ENCODE assay signal across 38 cellular contexts in genomic region chr17:72794152-72794551, GRCh38.
"Had no signal": no experiment of that assay in that cellular context is flagged by ENCODE, and none has a peak within 500 bp of the region (broad histone marks: within the 10 kb centered on the region; RNA-seq: fewer than 3 reads in every experiment).

No MANE protein-coding gene starts in this region.

- H3K4me3 ChIP-seq: adrenal gland, body of pancreas, breast epithelium had no signal

- FAIRE-seq: astrocyte, TTC549 had no signal

- H3K4me1 ChIP-seq: adrenal gland, body of pancreas, breast epithelium had no signal

- ATAC-seq: activated CD8-positive, alpha-beta T cell treated with anti-CD3 and anti-CD28 coated beads for 36 hours; activated naive CD4-positive, alpha-beta T cell treated with anti-CD3 and anti-CD28 coated beads, Interleukin-2, amount 50 U/mL, for 72 hours; activated T-cell treated with anti-CD3 and anti-CD28 coated beads, Interleukin-2, amount 50 U/mL, for 4 hours; activated T-cell treated with anti-CD3 and anti-CD28 coated beads, Interleukin-2, amount 50 U/mL, for 72 hours; activated T-helper 17 cell treated with anti-CD3 and anti-CD28 coated beads, Interleukin-2, amount 50 U/mL, for 72 hours; body of pancreas had no signal

- H3K27me3 Mint-ChIP-seq: activated B cell treated with CpG ODN at 0.5 μM for 24 hours; activated CD4-positive, alpha-beta memory T cell treated with anti-CD3 and anti-CD28 coated beads for 36 hours; activated CD4-positive, alpha-beta T cell treated with anti-CD3 and anti-CD28 coated beads, Interleukin-2, amount 10 ng/mL, durations not matched to agents 24 days and 14 days; activated CD8-positive, alpha-beta T cell treated with anti-CD3 and anti-CD28 coated beads for 36 hours; activated naive CD8-positive, alpha-beta T cell treated with anti-CD3 and anti-CD28 coated beads for 36 hours; activated T-helper 17 cell treated with anti-CD3 and anti-CD28 coated beads, Interleukin-2, amount 50 U/mL, for 72 hours had no signal

- DNase-seq: activated B cell treated with CpG ODN at 0.5 μM for 24 hours; activated CD4-positive, alpha-beta memory T cell treated with anti-CD3 and anti-CD28 coated beads for 36 hours; activated CD4-positive, alpha-beta T cell treated with anti-CD3 and anti-CD28 coated beads for 4 hours; activated CD4-positive, alpha-beta T cell treated with anti-CD3 and anti-CD28 coated beads, Interleukin-2, amount 10 ng/mL, durations not matched to agents 24 days and 14 days; activated CD4-positive, alpha-beta T cell treated with anti-CD3 and anti-CD28 coated beads, Interleukin-2, amount 50 U/mL, for 1 hour; activated CD4-positive, alpha-beta T cell treated with anti-CD3 and anti-CD28 coated beads, Interleukin-2, amount 50 U/mL, for 4 hours; activated CD4-positive, CD25-positive, alpha-beta regulatory T cell treated with anti-CD3 and anti-CD28 coated beads, Interleukin-2, amount 50 U/mL, for 72 hours; activated CD8-positive, alpha-beta memory T cell treated with anti-CD3 and anti-CD28 coated beads, Interleukin-2, amount 50 U/mL, for 4 hours; activated CD8-positive, alpha-beta T cell treated with anti-CD3 and anti-CD28 coated beads for 36 hours; activated effector memory CD4-positive, alpha-beta T cell treated with anti-CD3 and anti-CD28 coated beads, Interleukin-2, amount 50 U/mL, for 16 hours; activated gamma-delta T cell treated with Interleukin-2 at 50 U/mL for 16 hours; activated naive CD4-positive, alpha-beta T cell; activated naive CD4-positive, alpha-beta T cell treated with anti-CD3 and anti-CD28 coated beads for 36 hours; activated naive CD4-positive, alpha-beta T cell treated with anti-CD3 and anti-CD28 coated beads, Interleukin-2, amount 50 U/mL, for 16 hours; activated naive CD8-positive, alpha-beta T cell treated with anti-CD3 and anti-CD28 coated beads for 36 hours; activated T-cell treated with anti-CD3 and anti-CD28 coated beads for 4 hours; activated T-cell treated with anti-CD3 and anti-CD28 coated beads, Interleukin-2, amount 50 U/mL, for 1 hour; activated T-cell treated with anti-CD3 and anti-CD28 coated beads, Interleukin-2, amount 50 U/mL, for 4 hours; activated T-cell treated with anti-CD3 and anti-CD28 coated beads, Interleukin-2, amount 50 U/mL, for 72 hours; adrenal gland; amniotic stem cell; aorta; body of pancreas; brain microvascular endothelial cell; central memory CD4-positive, alpha-beta T cell; cerebellar nuclear complex; T-helper 1 cell; T-helper 2 cell; T-helper 9 cell had no signal

- H3K36me3 ChIP-seq: adrenal gland, brain microvascular endothelial cell, breast epithelium had no signal

- H3K4me1 Mint-ChIP-seq: activated B cell treated with CpG ODN at 0.5 μM for 24 hours; activated CD4-positive, alpha-beta T cell treated with anti-CD3 and anti-CD28 coated beads, Interleukin-2, amount 10 ng/mL, durations not matched to agents 24 days and 14 days; activated naive CD8-positive, alpha-beta T cell treated with anti-CD3 and anti-CD28 coated beads for 36 hours; activated T-helper 17 cell treated with anti-CD3 and anti-CD28 coated beads, Interleukin-2, amount 50 U/mL, for 72 hours had no signal

- H3K27ac ChIP-seq: adrenal gland, body of pancreas, brain microvascular endothelial cell, breast epithelium, VCaP had no signal

- H3K9me3 ChIP-seq: adrenal gland, body of pancreas had no signal

- H3K27me3 ChIP-seq: adrenal gland, body of pancreas, brain microvascular endothelial cell, breast epithelium had no signal

- H3K4me3 Mint-ChIP-seq: activated B cell treated with CpG ODN at 0.5 μM for 24 hours; activated CD4-positive, alpha-beta memory T cell treated with anti-CD3 and anti-CD28 coated beads for 36 hours; activated CD4-positive, alpha-beta T cell treated with anti-CD3 and anti-CD28 coated beads, Interleukin-2, amount 10 ng/mL, durations not matched to agents 24 days and 14 days; activated CD8-positive, alpha-beta T cell treated with anti-CD3 and anti-CD28 coated beads for 36 hours; activated naive CD4-positive, alpha-beta T cell treated with anti-CD3 and anti-CD28 coated beads for 36 hours; activated naive CD8-positive, alpha-beta T cell treated with anti-CD3 and anti-CD28 coated beads for 36 hours; activated T-cell treated with anti-CD3 and anti-CD28 coated beads, Interleukin-2, amount 50 U/mL, for 4 hours; activated T-cell treated with anti-CD3 and anti-CD28 coated beads, Interleukin-2, amount 50 U/mL, for 72 hours; activated T-helper 1 cell treated with anti-CD3 and anti-CD28 coated beads, Interleukin-12 subunit alpha, Interleukin-12 subunit beta, Interleukin-2, Interleukin-4 antibody, amounts not matched to agents 30 ng/mL and 10 ng/mL and 1 ng/mL, durations not matched to agents 14 hours and 24 hours and 36 hours; activated T-helper 17 cell treated with anti-CD3 and anti-CD28 coated beads, Interleukin-2, amount 50 U/mL, for 72 hours; T-helper 1 cell treated with Interleukin-12 subunit alpha and Interleukin-12 subunit beta and Interleukin-4 antibody, amounts not matched to agents 30 μg/mL and 1 μg/mL, for 36 hours; T-helper 2 cell treated with Interferon-gamma antibody and Interleukin-4, amounts not matched to agents 5 μg/mL and 100 μg/mL, for 36 hours had no signal

- H3K27ac Mint-ChIP-seq: activated B cell treated with CpG ODN at 0.5 μM for 24 hours; activated CD4-positive, alpha-beta memory T cell treated with anti-CD3 and anti-CD28 coated beads for 36 hours; activated CD4-positive, alpha-beta T cell treated with anti-CD3 and anti-CD28 coated beads, Interleukin-2, amount 10 ng/mL, durations not matched to agents 24 days and 14 days; activated CD8-positive, alpha-beta T cell treated with anti-CD3 and anti-CD28 coated beads for 36 hours; activated naive CD4-positive, alpha-beta T cell treated with anti-CD3 and anti-CD28 coated beads for 36 hours; activated naive CD4-positive, alpha-beta T cell treated with anti-CD3 and anti-CD28 coated beads, Interleukin-2, amount 50 U/mL, for 72 hours; activated naive CD8-positive, alpha-beta T cell treated with anti-CD3 and anti-CD28 coated beads for 36 hours; activated T-cell treated with anti-CD3 and anti-CD28 coated beads, Interleukin-2, amount 50 U/mL, for 72 hours; activated T-helper 1 cell treated with anti-CD3 and anti-CD28 coated beads, Interleukin-12 subunit alpha, Interleukin-12 subunit beta, Interleukin-2, Interleukin-4 antibody, amounts not matched to agents 30 ng/mL and 10 ng/mL and 1 ng/mL, durations not matched to agents 14 hours and 24 hours and 36 hours; activated T-helper 17 cell treated with anti-CD3 and anti-CD28 coated beads, Interleukin-2, amount 50 U/mL, for 72 hours; T-helper 1 cell treated with Interleukin-12 subunit alpha and Interleukin-12 subunit beta and Interleukin-4 antibody, amounts not matched to agents 30 μg/mL and 1 μg/mL, for 36 hours; T-helper 2 cell treated with Interferon-gamma antibody and Interleukin-4, amounts not matched to agents 5 μg/mL and 100 μg/mL, for 36 hours had no signal
